ENCODE assay signal across 2 cellular contexts in genomic region chr12:25419595-25419994, GRCh38.
TF ChIP-seq lines count a peak whose summit lies in the region.

No MANE protein-coding gene starts in this region.

TF ChIP-seq in A549, 52 proteins besides CTCF, POLR2A, EP300 and RAD21 (continued from another document):
- no peak for TF ChIP-seq PBX3 (IDR thresholded peaks at IDR 0.05)
TF ChIP-seq in A549: peak in this region for 0.

TF ChIP-seq in K562, 482 proteins besides CTCF, POLR2A, EP300 and RAD21 (continued from another document):
- TF ChIP-seq, protein P1, sequence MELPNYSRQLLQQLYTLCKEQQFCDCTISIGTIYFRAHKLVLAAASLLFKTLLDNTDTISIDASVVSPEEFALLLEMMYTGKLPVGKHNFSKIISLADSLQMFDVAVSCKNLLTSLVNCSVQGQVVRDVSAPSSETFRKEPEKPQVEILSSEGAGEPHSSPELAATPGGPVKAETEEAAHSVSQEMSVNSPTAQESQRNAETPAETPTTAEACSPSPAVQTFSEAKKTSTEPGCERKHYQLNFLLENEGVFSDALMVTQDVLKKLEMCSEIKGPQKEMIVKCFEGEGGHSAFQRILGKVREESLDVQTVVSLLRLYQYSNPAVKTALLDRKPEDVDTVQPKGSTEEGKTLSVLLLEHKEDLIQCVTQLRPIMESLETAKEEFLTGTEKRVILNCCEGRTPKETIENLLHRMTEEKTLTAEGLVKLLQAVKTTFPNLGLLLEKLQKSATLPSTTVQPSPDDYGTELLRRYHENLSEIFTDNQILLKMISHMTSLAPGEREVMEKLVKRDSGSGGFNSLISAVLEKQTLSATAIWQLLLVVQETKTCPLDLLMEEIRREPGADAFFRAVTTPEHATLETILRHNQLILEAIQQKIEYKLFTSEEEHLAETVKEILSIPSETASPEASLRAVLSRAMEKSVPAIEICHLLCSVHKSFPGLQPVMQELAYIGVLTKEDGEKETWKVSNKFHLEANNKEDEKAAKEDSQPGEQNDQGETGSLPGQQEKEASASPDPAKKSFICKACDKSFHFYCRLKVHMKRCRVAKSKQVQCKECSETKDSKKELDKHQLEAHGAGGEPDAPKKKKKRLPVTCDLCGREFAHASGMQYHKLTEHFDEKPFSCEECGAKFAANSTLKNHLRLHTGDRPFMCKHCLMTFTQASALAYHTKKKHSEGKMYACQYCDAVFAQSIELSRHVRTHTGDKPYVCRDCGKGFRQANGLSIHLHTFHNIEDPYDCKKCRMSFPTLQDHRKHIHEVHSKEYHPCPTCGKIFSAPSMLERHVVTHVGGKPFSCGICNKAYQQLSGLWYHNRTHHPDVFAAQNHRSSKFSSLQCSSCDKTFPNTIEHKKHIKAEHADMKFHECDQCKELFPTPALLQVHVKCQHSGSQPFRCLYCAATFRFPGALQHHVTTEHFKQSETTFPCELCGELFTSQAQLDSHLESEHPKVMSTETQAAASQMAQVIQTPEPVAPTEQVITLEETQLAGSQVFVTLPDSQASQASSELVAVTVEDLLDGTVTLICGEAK (IDR thresholded peaks at IDR 0.05), result 0 out of 2 replicates have a peak, but pooled peaks have one; percentile 33
- TF ChIP-seq, protein P1 (CRISPR knock-in tag; IDR thresholded peaks at IDR 0.05), result no peak
- TF ChIP-seq ZNF512 (tag; IDR thresholded peaks at IDR 0.05), result peak; percentile 84
TF ChIP-seq in K562: peak in this region for 2.
